Comparison of ENCODE assay signal across 9 cellular contexts in genomic region chr7:8433477-8434289, GRCh38. TPM values are rescaled to one million over a fixed set of nuclear protein-coding genes. Genes with fewer than 3 reads are reported as not detected.
DNase-seq lines count a peak whose midpoint lies in the region; TF ChIP-seq lines count a peak whose summit lies in the region.
"Had no signal": no experiment of that assay in that cellular context is flagged by ENCODE, and none has a peak within 500 bp of the region (broad histone marks: within the 10 kb centered on the region; RNA-seq: fewer than 3 reads in every experiment).

NXPH1 (plus strand) TSS chr7:8433609.

- H3K79me2 ChIP-seq in smooth muscle cell (ENCODE audit: low read depth) = no peaks in the 10 kb centered on the region

- H3K9me3 Mint-ChIP-seq in activated naive CD8-positive, alpha-beta T cell (ENCODE audit: low read depth) = no peaks in the 10 kb centered on the region
- peaks cover 2% of the 10 kb centered on the region for H3K9me3 Mint-ChIP-seq in activated naive CD8-positive, alpha-beta T cell treated with anti-CD3 and anti-CD28 coated beads for 36 hours

- peaks cover 49% of the 10 kb centered on the region for H3K27me3 Mint-ChIP-seq in activated naive CD8-positive, alpha-beta T cell
- peaks cover 74% of the 10 kb centered on the region for H3K27me3 Mint-ChIP-seq in activated naive CD8-positive, alpha-beta T cell treated with anti-CD3 and anti-CD28 coated beads for 36 hours

- H3K4me2 ChIP-seq in smooth muscle cell = peak within 1 kb of the TSS; percentile 82

- H3K36me3 ChIP-seq in smooth muscle cell (ENCODE audit: low read depth) = no peaks in the 10 kb centered on the region
- no peaks in the 10 kb centered on the region for H3K36me3 ChIP-seq in ascending aorta
- H3K36me3 ChIP-seq: upper lobe of left lung had no signal

- H3K9ac ChIP-seq in smooth muscle cell (ENCODE audit: low read depth) = no peak within 1 kb of the TSS

- H3F3A ChIP-seq in smooth muscle cell (ENCODE audit: low read depth) = no peaks in the 10 kb centered on the region

- TF ChIP-seq CTCF in epithelial cell of esophagus (IDR thresholded peaks at IDR 0.05; ENCODE audit: insufficient read depth, low read depth, low read length, missing control alignments) (no peak), smooth muscle cell (IDR thresholded peaks at IDR 0.05; ENCODE audit: borderline replicate concordance, insufficient read depth, poor library complexity, severe bottlenecking) (peak; percentile 13), ascending aorta (IDR thresholded peaks at IDR 0.05) (no peak)

- no peak within 1 kb of the TSS for H3K27ac Mint-ChIP-seq in activated naive CD8-positive, alpha-beta T cell
- H3K27ac Mint-ChIP-seq in activated naive CD8-positive, alpha-beta T cell treated with anti-CD3 and anti-CD28 coated beads for 36 hours = no peak within 1 kb of the TSS

- H3K4me1 Mint-ChIP-seq in activated naive CD8-positive, alpha-beta T cell (ENCODE audit: low read depth) = peaks cover 25% of the 10 kb centered on the region
- peaks cover 17% of the 10 kb centered on the region for H3K4me1 Mint-ChIP-seq in activated naive CD8-positive, alpha-beta T cell treated with anti-CD3 and anti-CD28 coated beads for 36 hours

- no peak within 1 kb of the TSS for H3K4me3 ChIP-seq in epithelial cell of esophagus (ENCODE audit: low read length)
- H3K4me3 ChIP-seq in smooth muscle cell = peak within 1 kb of the TSS; percentile 32
- peak within 1 kb of the TSS in 1 of 2 donors; percentile 40 for H3K4me3 ChIP-seq in ascending aorta
- H3K4me3 ChIP-seq: upper lobe of left lung had no signal

- H2AFZ ChIP-seq in smooth muscle cell (ENCODE audit: low read depth) = no peak within 1 kb of the TSS

- H3K4me1 ChIP-seq in smooth muscle cell (ENCODE audit: low read depth) (peaks cover 10% of the 10 kb centered on the region), ascending aorta (no peaks in the 10 kb centered on the region)

- H3K27ac ChIP-seq in smooth muscle cell (ENCODE audit: low read depth) = no peak within 1 kb of the TSS
- H3K27ac ChIP-seq in ascending aorta = no peak within 1 kb of the TSS
- H3K27ac ChIP-seq: upper lobe of left lung had no signal

- intact Hi-C loops in ascending aorta (cut with DNase I) = no loop called here

- H3K4me3 Mint-ChIP-seq in activated naive CD8-positive, alpha-beta T cell = peak within 1 kb of the TSS; percentile 44
- H3K4me3 Mint-ChIP-seq in activated naive CD8-positive, alpha-beta T cell treated with anti-CD3 and anti-CD28 coated beads for 36 hours = no peak within 1 kb of the TSS

- peaks cover 3% of the 10 kb centered on the region for H3K36me3 Mint-ChIP-seq in activated naive CD8-positive, alpha-beta T cell
- H3K36me3 Mint-ChIP-seq in activated naive CD8-positive, alpha-beta T cell treated with anti-CD3 and anti-CD28 coated beads for 36 hours = peaks cover 2% of the 10 kb centered on the region

- H3K27me3 ChIP-seq in smooth muscle cell (ENCODE audit: low read depth) (peaks cover 95% of the 10 kb centered on the region), ascending aorta (peaks cover 16% of the 10 kb centered on the region)

- no peak for DNase-seq in activated naive CD8-positive, alpha-beta T cell treated with anti-CD3 and anti-CD28 coated beads for 36 hours
- DNase-seq in NCI-H460 (ENCODE audit: extremely low read depth, low read depth) (peak; percentile 38), epithelial cell of esophagus (ENCODE audit: low read depth) (peak; percentile 8), smooth muscle cell (lab: John Stamatoyannopoulos, UW; ENCODE audit: unreplicated experiment) (peak; percentile 21), HK-2 (ENCODE audit: unreplicated experiment) (no peak), ascending aorta (ENCODE audit: low spot score in 2 of 2) (no peak)
- no peak for DNase-seq in central memory CD4-positive, alpha-beta T cell

- no peaks in the 10 kb centered on the region for H3K9me3 ChIP-seq in smooth muscle cell (replicated peaks; ENCODE audit: low read depth)
- H3K9me3 ChIP-seq in ascending aorta = no peaks in the 10 kb centered on the region
- H3K9me3 ChIP-seq: upper lobe of left lung had no signal

- under 1% methylated on average over 53 of the region's 71 CpGs for WGBS in smooth muscle cell (ENCODE audit: low lambda C conversion rate)

- H4K20me1 ChIP-seq in smooth muscle cell (ENCODE audit: low read depth) = no peaks in the 10 kb centered on the region

RNA-seq across cellular contexts. Expression of gene NXPH1, which starts in this region (rescaled TPM):
- total RNA-seq in activated naive CD8-positive, alpha-beta T cell treated with anti-CD3 and anti-CD28 coated beads for 36 hours = not detected
- total RNA-seq in NCI-H460 (2014; rRNA removed; shearing (Covaris generic)) = 1.1 and 2.4 TPM in 2 replicates
- 0.33 and 0.81 TPM in 2 replicates for polyA plus RNA-seq in NCI-H460 (2014; cell fraction: nucleus; rRNA removed)
- total RNA-seq in smooth muscle cell (0.63 and 2.7 TPM in 2 replicates), ascending aorta (0.32 TPM)
- 0.43 TPM in 1 of 2 replicates, not detected in the other for polyA plus RNA-seq in smooth muscle cell
- total RNA-seq: upper lobe of left lung had no signal

Comparison
In these comparisons a context has a peak if more than half of its experiments do, and no peak if none do; other contexts are left out.
1. DNase-seq: peak in NCI-H460 (single experiment), epithelial cell of esophagus (single experiment) and smooth muscle cell (single experiment); none in activated naive CD8-positive, alpha-beta T cell treated with anti-CD3 and anti-CD28 coated beads for 36 hours (single experiment), HK-2 (single experiment), central memory CD4-positive, alpha-beta T cell (single experiment) and ascending aorta (0 of 2).